11 cellular contexts compared by ENCODE assay signal in the genomic region with DNA sequence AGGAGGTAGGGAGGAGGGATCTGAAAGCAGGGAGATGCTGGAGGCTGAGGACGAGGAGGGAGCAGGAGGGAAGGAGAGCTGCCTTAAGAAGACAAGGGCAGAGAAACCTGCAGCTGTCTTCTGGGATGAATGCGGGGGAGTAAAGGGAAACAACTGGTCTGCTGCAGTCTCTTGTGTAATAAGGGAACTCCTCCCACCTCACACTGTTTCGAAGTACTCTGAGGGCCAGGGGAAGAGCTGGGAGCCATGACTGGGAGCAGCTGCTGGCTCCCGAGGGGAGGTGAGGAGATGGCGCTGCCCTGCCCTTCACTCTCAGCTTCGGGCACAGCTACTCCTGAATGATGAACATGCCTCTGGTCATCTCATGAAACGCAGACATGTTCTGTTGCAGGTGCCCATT.
DNase-seq lines count a peak whose midpoint lies in the region; ATAC-seq and TF ChIP-seq lines count a peak whose summit lies in the region.
"Had no signal": no experiment of that assay in that cellular context is flagged by ENCODE, and none has a peak within 500 bp of the region (broad histone marks: within the 10 kb centered on the region; RNA-seq: fewer than 3 reads in every experiment).

No MANE protein-coding gene starts in this region.

- no peaks in the 10 kb centered on the region for H3K27me3 Mint-ChIP-seq in activated CD8-positive, alpha-beta memory T cell treated with anti-CD3 and anti-CD28 coated beads, Interleukin-2, amount 10 ng/mL, durations not matched to agents 7 days and 5 days
- H3K27me3 Mint-ChIP-seq: activated T-helper 17 cell treated with anti-CD3 and anti-CD28 coated beads, Interleukin-2, amount 50 U/mL, for 72 hours had no signal

- TF ChIP-seq EP300 in upper lobe of left lung (IDR thresholded peaks at IDR 0.05): no peak

- H3K4me1 ChIP-seq in lung (ENCODE audit: control insufficient read depth in 2 of 2, insufficient read depth in 2 of 2, low read length in 2 of 2): no peaks in the 10 kb centered on the region
- H3K4me1 ChIP-seq in upper lobe of left lung: peaks cover 0 to 4% (median 0%) of the 10 kb centered on the region in 4 donors
- no peaks in the 10 kb centered on the region for H3K4me1 ChIP-seq in smooth muscle cell (ENCODE audit: low read depth)

- no peak overlapping the region for H2AFZ ChIP-seq in smooth muscle cell (ENCODE audit: low read depth)

- no peaks in the 10 kb centered on the region for H3K9me3 Mint-ChIP-seq in activated CD8-positive, alpha-beta memory T cell treated with anti-CD3 and anti-CD28 coated beads, Interleukin-2, amount 10 ng/mL, durations not matched to agents 7 days and 5 days (ENCODE audit: low read depth)
- H3K9me3 Mint-ChIP-seq: activated T-helper 17 cell treated with anti-CD3 and anti-CD28 coated beads, Interleukin-2, amount 50 U/mL, for 72 hours had no signal

- H3F3A ChIP-seq in smooth muscle cell (ENCODE audit: low read depth): no peaks in the 10 kb centered on the region

- no peak overlapping the region for H3K4me3 ChIP-seq in cardiac fibroblast (replicated peaks in 1 of 2; ENCODE audit: low read depth in 2 of 2, low read length in 2 of 2)
- H3K4me3 ChIP-seq in lung: no peak overlapping the region
- no peak overlapping the region for H3K4me3 ChIP-seq in upper lobe of left lung
- no peak overlapping the region for H3K4me3 ChIP-seq in smooth muscle cell

- H3K27ac ChIP-seq in lung (ENCODE audit: low read depth in 1 of 2, low read length in 1 of 2): no peak overlapping the region
- H3K27ac ChIP-seq in upper lobe of left lung: no peak overlapping the region
- no peak overlapping the region for H3K27ac ChIP-seq in smooth muscle cell (ENCODE audit: low read depth)

- H3K9me3 ChIP-seq in lung (ENCODE audit: control insufficient read depth in 2 of 2, insufficient read depth in 1 of 2, low read length in 1 of 2) (no peaks in the 10 kb centered on the region), upper lobe of left lung (no peaks in the 10 kb centered on the region), smooth muscle cell (replicated peaks; ENCODE audit: low read depth) (no peaks in the 10 kb centered on the region)

- peaks cover 12% of the 10 kb centered on the region for H3K36me3 Mint-ChIP-seq in activated CD8-positive, alpha-beta memory T cell treated with anti-CD3 and anti-CD28 coated beads, Interleukin-2, amount 10 ng/mL, durations not matched to agents 7 days and 5 days

- no peaks in the 10 kb centered on the region for H4K20me1 ChIP-seq in smooth muscle cell (ENCODE audit: low read depth)

- H3K27ac Mint-ChIP-seq in activated CD8-positive, alpha-beta memory T cell treated with anti-CD3 and anti-CD28 coated beads, Interleukin-2, amount 10 ng/mL, durations not matched to agents 7 days and 5 days: no peak overlapping the region
- H3K27ac Mint-ChIP-seq: activated T-helper 17 cell treated with anti-CD3 and anti-CD28 coated beads, Interleukin-2, amount 50 U/mL, for 72 hours had no signal

- no peak overlapping the region for H3K4me3 Mint-ChIP-seq in activated CD8-positive, alpha-beta memory T cell treated with anti-CD3 and anti-CD28 coated beads, Interleukin-2, amount 10 ng/mL, durations not matched to agents 7 days and 5 days
- H3K4me3 Mint-ChIP-seq: activated T-helper 17 cell treated with anti-CD3 and anti-CD28 coated beads, Interleukin-2, amount 50 U/mL, for 72 hours had no signal

- H3K79me2 ChIP-seq in smooth muscle cell (ENCODE audit: low read depth): no peaks in the 10 kb centered on the region

- no peak for TF ChIP-seq POLR2A in upper lobe of left lung (IDR thresholded peaks at IDR 0.05)

- peak; percentile 28 for DNase-seq in activated CD8-positive, alpha-beta memory T cell treated with anti-CD3 and anti-CD28 coated beads, Interleukin-2, amount 50 U/mL, for 48 hours
- no peak for DNase-seq in activated CD8-positive, alpha-beta memory T cell treated with anti-CD3 and anti-CD28 coated beads, Interleukin-2, amount 10 ng/mL, durations not matched to agents 7 days and 5 days
- DNase-seq in cardiac fibroblast (ENCODE audit: low read depth in 2 of 2) (peak; percentile 88 to 91), lung (ENCODE audit: low spot score) (no peak), upper lobe of left lung (no peak), smooth muscle cell (lab: John Stamatoyannopoulos, UW; ENCODE audit: unreplicated experiment) (no peak), NCI-H510A (lab: John Stamatoyannopoulos, UW) (no peak)
- DNase-seq: NCI-H2029; stimulated activated CD4-positive, alpha-beta T cell treated with anti-CD3 and anti-CD28 coated beads, Interleukin-4, amount 100 ng/mL, for 1 hour had no signal

- no peak for ATAC-seq in activated CD8-positive, alpha-beta memory T cell treated with anti-CD3 and anti-CD28 coated beads, Interleukin-2, amount 10 ng/mL, durations not matched to agents 7 days and 5 days
- ATAC-seq in lung (ENCODE audit: insufficient read depth, low FRiP score): peak; percentile 66
- ATAC-seq in upper lobe of left lung (ENCODE audit: low FRiP score in 2 of 2): peak; percentile 29 to 65
- ATAC-seq in HG02870 (IDR thresholded peaks at IDR 0.05; ENCODE audit: unreplicated experiment): no peak

- H3K9ac ChIP-seq in smooth muscle cell (ENCODE audit: low read depth): no peak overlapping the region

- H3K27me3 ChIP-seq in lung (ENCODE audit: control insufficient read depth, insufficient read depth) (no peaks in the 10 kb centered on the region), upper lobe of left lung (no peaks in the 10 kb centered on the region), smooth muscle cell (ENCODE audit: low read depth) (no peaks in the 10 kb centered on the region)

- no peak overlapping the region for H3K4me2 ChIP-seq in smooth muscle cell

- H3K36me3 ChIP-seq in lung (ENCODE audit: control insufficient read depth in 2 of 2, insufficient read depth in 2 of 2, low read length in 2 of 2) (peaks cover 38 to 40% of the 10 kb centered on the region in 2 donors), upper lobe of left lung (peaks cover 9 to 99% (median 54%) of the 10 kb centered on the region in 4 donors), smooth muscle cell (ENCODE audit: low read depth) (no peaks in the 10 kb centered on the region)

- H3K4me1 Mint-ChIP-seq in activated CD8-positive, alpha-beta memory T cell treated with anti-CD3 and anti-CD28 coated beads, Interleukin-2, amount 10 ng/mL, durations not matched to agents 7 days and 5 days: peaks cover 4% of the 10 kb centered on the region
- H3K4me1 Mint-ChIP-seq: activated T-helper 17 cell treated with anti-CD3 and anti-CD28 coated beads, Interleukin-2, amount 50 U/mL, for 72 hours had no signal

- 37 to 62% methylated on average over 7 of the region's 7 CpGs for WGBS in lung, 2 donors
- WGBS in upper lobe of left lung, 2 donors: 54 to 68% methylated on average over 3 to 7 of the region's 7 CpGs
- WGBS in smooth muscle cell (ENCODE audit: low lambda C conversion rate): 81% methylated on average over 7 of the region's 7 CpGs

- TF ChIP-seq CTCF in cardiac fibroblast (IDR thresholded peaks at IDR 0.05; ENCODE audit: low read depth, low read length) (no peak), lung (IDR thresholded peaks at IDR 0.05; ENCODE audit: control extremely low read depth, extremely low read depth) (no peak), upper lobe of left lung (IDR thresholded peaks at IDR 0.05) (no peak), smooth muscle cell (IDR thresholded peaks at IDR 0.05; ENCODE audit: borderline replicate concordance, insufficient read depth, poor library complexity, severe bottlenecking) (no peak)

- CTCF ChIA-PET in activated CD8-positive, alpha-beta memory T cell treated with anti-CD3 and anti-CD28 coated beads, Interleukin-2, amount 10 ng/mL, durations not matched to agents 7 days and 5 days (lab: Charles Lee): interaction anchor here (0.9 to 2.2 kb wide), 3 partner anchors 13 to 89 kb away, joined by 3 to 9 read pairs (median 5); no protein-coding TSS in a partner anchor

Comparison
In these comparisons a context has a peak if more than half of its experiments do, and no peak if none do; other contexts are left out.
1. DNase-seq: peak in activated CD8-positive, alpha-beta memory T cell treated with anti-CD3 and anti-CD28 coated beads, Interleukin-2, amount 50 U/mL, for 48 hours (single experiment) and cardiac fibroblast (2 of 2); none in activated CD8-positive, alpha-beta memory T cell treated with anti-CD3 and anti-CD28 coated beads, Interleukin-2, amount 10 ng/mL, durations not matched to agents 7 days and 5 days (single experiment), lung (single experiment), upper lobe of left lung (0 of 2), smooth muscle cell (single experiment) and NCI-H510A (single experiment).
2. ATAC-seq: peak in lung (single experiment) and upper lobe of left lung (2 of 2); none in activated CD8-positive, alpha-beta memory T cell treated with anti-CD3 and anti-CD28 coated beads, Interleukin-2, amount 10 ng/mL, durations not matched to agents 7 days and 5 days (single experiment) and HG02870 (single experiment).